Comparison of ENCODE assay signal across 23 cellular contexts in the genomic region with DNA sequence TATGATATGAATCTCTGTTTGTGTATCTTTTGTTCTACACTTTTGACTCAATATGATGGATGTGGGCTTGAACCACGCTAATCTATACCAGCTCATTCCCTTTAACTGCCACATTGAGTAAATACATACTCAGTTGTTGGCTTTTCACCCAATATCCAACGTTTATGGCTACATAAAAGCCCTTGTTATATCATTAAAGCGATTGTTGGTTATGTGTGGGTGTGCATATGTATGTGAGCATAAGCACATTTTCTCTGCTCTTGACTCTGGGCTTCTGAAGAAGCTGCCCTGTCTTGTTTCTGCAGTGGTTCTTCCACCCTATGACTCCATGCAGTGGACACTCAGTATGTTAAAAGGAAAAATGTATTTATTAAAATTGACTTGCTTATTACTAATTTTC.
"Had no signal": no experiment of that assay in that cellular context is flagged by ENCODE, and none has a peak within 500 bp of the region (broad histone marks: within the 10 kb centered on the region; RNA-seq: fewer than 3 reads in every experiment).

No MANE protein-coding gene starts in this region.

- H3K27me3 ChIP-seq: brain microvascular endothelial cell, dorsolateral prefrontal cortex had no signal

- DNase-seq: activated CD4-positive, alpha-beta memory T cell treated with anti-CD3 and anti-CD28 coated beads, Interleukin-2, amount 10 ng/mL, durations not matched to agents 7 days and 5 days; activated CD4-positive, alpha-beta T cell treated with anti-CD3 and anti-CD28 coated beads for 4 hours; activated CD4-positive, alpha-beta T cell treated with anti-CD3 and anti-CD28 coated beads, Interleukin-2, amount 10 ng/mL, durations not matched to agents 7 days and 5 days; activated CD4-positive, alpha-beta T cell treated with anti-CD3 and anti-CD28 coated beads, Interleukin-2, amount 50 U/mL, for 4 hours; activated CD4-positive, CD25-positive, alpha-beta regulatory T cell; activated CD4-positive, CD25-positive, alpha-beta regulatory T cell treated with anti-CD3 and anti-CD28 coated beads, Interleukin-2, amount 50 U/mL, for 72 hours; activated effector memory CD4-positive, alpha-beta T cell treated with Interleukin-2 at 50 U/mL for 16 hours; activated gamma-delta T cell treated with Interleukin-2 at 50 U/mL for 16 hours; activated naive CD4-positive, alpha-beta T cell treated with anti-CD3 and anti-CD28 coated beads, Interleukin-2, amount 50 U/mL, for 16 hours; activated naive CD4-positive, alpha-beta T cell treated with Interleukin-2 at 50 U/mL for 16 hours; activated T-cell treated with anti-CD3 and anti-CD28 coated beads, Interleukin-2, amount 50 U/mL, for 4 hours; amniotic stem cell; anterior cingulate cortex; brain microvascular endothelial cell; dorsolateral prefrontal cortex; effector memory CD4-positive, alpha-beta T cell; endodermal cell; foreskin fibroblast; head of caudate nucleus; T-helper 17 cell had no signal

- ATAC-seq: activated T-cell treated with anti-CD3 and anti-CD28 coated beads, Interleukin-2, amount 50 U/mL, for 4 hours; activated T-helper 17 cell treated with anti-CD3 and anti-CD28 coated beads, Interleukin-2, amount 50 U/mL, for 72 hours; esophagus mucosa; T-helper 17 cell had no signal

- H3K27ac ChIP-seq: brain microvascular endothelial cell, coronary artery, dorsolateral prefrontal cortex had no signal

- H3K36me3 ChIP-seq: brain microvascular endothelial cell had no signal

- H3K4me3 ChIP-seq: coronary artery, dorsolateral prefrontal cortex had no signal
